In the genomic region with DNA sequence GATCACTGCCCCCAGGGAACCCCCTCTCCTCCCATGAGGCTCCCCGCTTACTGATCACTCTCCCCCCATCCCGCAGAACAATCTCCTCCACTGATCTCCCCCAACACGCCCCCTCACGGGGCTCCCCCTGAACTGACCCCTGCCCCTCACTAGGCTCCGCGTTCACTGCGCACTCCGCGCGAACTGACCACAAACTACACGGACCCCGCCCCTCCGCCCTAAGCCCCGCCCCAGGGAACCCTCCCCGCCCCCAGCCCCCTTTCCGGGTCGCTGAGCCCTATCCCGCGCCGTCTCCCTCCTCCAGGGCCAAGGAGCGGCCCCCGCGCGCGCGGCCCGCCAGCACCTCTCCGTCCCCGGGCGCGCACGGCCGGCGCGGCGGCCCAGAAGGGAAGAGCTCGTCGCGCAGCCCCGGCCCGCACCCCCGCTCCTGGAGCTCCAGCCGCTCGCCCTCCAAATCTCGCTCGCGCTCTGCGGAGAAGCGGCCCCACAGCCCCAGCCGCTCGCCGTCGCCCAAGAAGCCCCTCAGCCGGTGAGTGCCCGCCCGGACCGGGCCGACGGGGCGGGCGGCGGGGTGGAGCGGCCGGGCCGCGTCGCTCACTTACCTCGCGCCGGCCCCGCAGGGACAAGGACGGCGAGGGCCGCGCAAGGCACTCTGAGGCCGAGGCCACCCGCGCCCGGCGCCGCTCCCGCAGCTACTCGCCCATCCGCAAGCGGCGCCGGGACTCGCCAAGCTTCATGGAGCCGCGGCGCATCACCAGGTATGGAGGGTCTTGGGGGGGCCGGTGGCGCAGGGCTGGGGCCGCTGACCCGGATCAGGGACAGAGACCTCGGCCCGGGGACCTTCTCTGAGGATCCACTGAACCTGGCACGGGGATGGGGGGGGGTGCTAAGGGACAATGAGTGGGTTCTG, we compare ENCODE assay signal across 8 cellular contexts. TPM values are rescaled to one million over a fixed set of nuclear protein-coding genes. Genes with fewer than 3 reads are reported as not detected.
DNase-seq lines count a peak whose midpoint lies in the region; ATAC-seq and TF ChIP-seq lines count a peak whose summit lies in the region.

No MANE protein-coding gene starts in this region.

- H3K9ac ChIP-seq in colonic mucosa (ENCODE audit: low read depth in 2 of 2, low read length in 2 of 2) (peak overlapping the region in 1 of 2 donors; percentile 12), mesenchymal stem cell (ENCODE audit: low read length) (no peak overlapping the region)

- H3K27me3 ChIP-seq in colonic mucosa (peaks cover 23% of the 10 kb centered on the region), mesenchymal stem cell (ENCODE audit: control insufficient read depth in 1 of 2, insufficient read depth in 1 of 2, low read length in 2 of 2) (peaks cover 42 to 65% of the 10 kb centered on the region in 2 experiments), vagina (no peaks in the 10 kb centered on the region)

- H4K8ac ChIP-seq in mesenchymal stem cell (ENCODE audit: low read length) = no peak overlapping the region

- ATAC-seq in Right ventricle myocardium inferior = peak; percentile 74

- H3K27ac ChIP-seq in colonic mucosa = no peak overlapping the region
- H3K27ac ChIP-seq in mesenchymal stem cell (ENCODE audit: low read length, poor library complexity, severe bottlenecking) = no peak overlapping the region
- H3K27ac ChIP-seq in vagina = peak overlapping the region; percentile 76

- H3K9me3 ChIP-seq in colonic mucosa = no peaks in the 10 kb centered on the region
- H3K9me3 ChIP-seq in mesenchymal stem cell (ENCODE audit: control insufficient read depth, low read length) = no peaks in the 10 kb centered on the region
- H3K9me3 ChIP-seq in vagina = no peaks in the 10 kb centered on the region

- H2BK120ac ChIP-seq in mesenchymal stem cell (ENCODE audit: low read depth, low read length) = no peak overlapping the region

- TF ChIP-seq CTCF in colonic mucosa (IDR thresholded peaks at IDR 0.05) = no peak
- no peak for TF ChIP-seq CTCF in vagina (IDR thresholded peaks at IDR 0.05)

- no peak overlapping the region for H3K23ac ChIP-seq in mesenchymal stem cell (ENCODE audit: low read length in 2 of 2)

- H3K79me1 ChIP-seq in mesenchymal stem cell (replicated peaks; ENCODE audit: low read length, poor library complexity, severe bottlenecking) = no peaks in the 10 kb centered on the region

- H3K4me3 ChIP-seq in colonic mucosa = peak overlapping the region; percentile 42
- peak overlapping the region in 1 of 2 experiments; percentile 40 for H3K4me3 ChIP-seq in mesenchymal stem cell (ENCODE audit: insufficient read depth in 1 of 2, low read depth in 1 of 2, low read length in 2 of 2)
- peak overlapping the region; percentile 52 to 58 for H3K4me3 ChIP-seq in vagina

- H2BK12ac ChIP-seq in mesenchymal stem cell (ENCODE audit: low read length in 2 of 2) = peak overlapping the region in 1 of 2 experiments; percentile 63

- no peak overlapping the region for H2BK5ac ChIP-seq in mesenchymal stem cell (ENCODE audit: low read depth, low read length, poor library complexity, severe bottlenecking)

- peak in 1 of 2 donors; percentile 36 for TF ChIP-seq POLR2A in vagina (IDR thresholded peaks at IDR 0.05)

- under 1% methylated on average over 81 of the region's 98 CpGs for WGBS in mesenchymal stem cell

- H3K36me3 ChIP-seq in colonic mucosa = no peaks in the 10 kb centered on the region
- no peaks in the 10 kb centered on the region for H3K36me3 ChIP-seq in mesenchymal stem cell (ENCODE audit: control insufficient read depth in 1 of 2, insufficient read depth in 2 of 2, low read depth in 1 of 2, low read length in 2 of 2)
- no peaks in the 10 kb centered on the region for H3K36me3 ChIP-seq in vagina

- H2AFZ ChIP-seq in mesenchymal stem cell (ENCODE audit: low read depth, low read length) = no peak overlapping the region

- peak overlapping the region in 1 of 2 experiments; percentile 77 for H3K18ac ChIP-seq in mesenchymal stem cell (ENCODE audit: low read depth in 1 of 2, low read length in 2 of 2)

- no peak overlapping the region for H2AK5ac ChIP-seq in mesenchymal stem cell (ENCODE audit: low read length, severe bottlenecking)

- no peak for DNase-seq in Right ventricle myocardium inferior (ENCODE audit: missing footprints)
- no peak for DNase-seq in cardiac septum (ENCODE audit: low spot score)
- DNase-seq in colonic mucosa = no peak
- DNase-seq in mesenchymal stem cell = no peak
- DNase-seq in vagina (ENCODE audit: extremely low spot score in 2 of 2) = no peak
- DNase-seq in activated CD8-positive, alpha-beta memory T cell treated with anti-CD3 and anti-CD28 coated beads, Interleukin-2, amount 50 U/mL, for 4 hours = no peak
- DNase-seq in SHP77 (lab: John Stamatoyannopoulos, UW) = no peak
- no peak for DNase-seq in activated CD4-positive, CD25-positive, alpha-beta regulatory T cell treated with anti-CD3 and anti-CD28 coated beads, Interleukin-2, amount 50 U/mL, for 72 hours

- peak overlapping the region; percentile 36 for H2BK15ac ChIP-seq in mesenchymal stem cell (ENCODE audit: low read depth, poor library complexity, severe bottlenecking)

- H4K91ac ChIP-seq in mesenchymal stem cell (ENCODE audit: low read length) = no peak overlapping the region

- peak overlapping the region; percentile 75 for H3K4me2 ChIP-seq in mesenchymal stem cell (ENCODE audit: low read length, poor library complexity, severe bottlenecking)

- peak overlapping the region in 1 of 2 experiments; percentile 5 for H3K14ac ChIP-seq in mesenchymal stem cell (ENCODE audit: low read length in 2 of 2)

- H3K4me1 ChIP-seq in colonic mucosa (no peaks in the 10 kb centered on the region), mesenchymal stem cell (ENCODE audit: control insufficient read depth, insufficient read depth, low read depth, low read length) (peaks cover 19% of the 10 kb centered on the region), vagina (peaks cover 18% of the 10 kb centered on the region)

- intact Hi-C loops in Right ventricle myocardium inferior (cut with DNase I) (loop anchor here (5.0 to 10.0 kb wide), 2 partner anchors 35 to 108 kb away; no protein-coding TSS in a partner anchor), cardiac septum (cut with DNase I) (no loop called here), colonic mucosa (cut with DNase I) (no loop called here), vagina (cut with DNase I) (loop anchor here (10.0 kb wide), 1 partner anchor 98 kb away; no protein-coding TSS in a partner anchor)

- H3K4ac ChIP-seq in mesenchymal stem cell (ENCODE audit: low read depth in 1 of 2, low read length in 2 of 2) = peak overlapping the region in 1 of 2 experiments; percentile 42

RNA-seq across cellular contexts. Expression of gene HSPB1, which starts 19.9 kb away (rescaled TPM):
- 3,139 TPM for total RNA-seq in Right ventricle myocardium inferior
- total RNA-seq in cardiac septum = 2,571 TPM
- total RNA-seq in colonic mucosa = 100 to 1,000 TPM; 539 to 844 TPM
- 794 TPM for polyA plus RNA-seq in mesenchymal stem cell (2013, experiment 1 of 2)
- polyA plus RNA-seq in mesenchymal stem cell (2013, experiment 2 of 2) = 815 TPM
- 3,606 TPM for total RNA-seq in vagina

Comparison
In these comparisons a context has a peak if more than half of its experiments do, and no peak if none do; other contexts are left out.
1. intact Hi-C loops: an anchor here in Right ventricle myocardium inferior (5.0 to 10.0 kb wide) and vagina (10.0 kb wide); none called in cardiac septum and colonic mucosa.